19 cellular contexts compared by ENCODE assay signal in genomic region chr7:158601090-158601489, GRCh38. TPM values are rescaled to one million over a fixed set of nuclear protein-coding genes. Genes with fewer than 3 reads are reported as not detected.
DNase-seq lines count a peak whose midpoint lies in the region; ATAC-seq, FAIRE-seq and TF ChIP-seq lines count a peak whose summit lies in the region.
"Had no signal": no experiment of that assay in that cellular context is flagged by ENCODE, and none has a peak within 500 bp of the region (broad histone marks: within the 10 kb centered on the region; RNA-seq: fewer than 3 reads in every experiment).

No MANE protein-coding gene starts in this region.

- H3K9ac ChIP-seq in K562 (ENCODE audit: insufficient read depth in 1 of 2, low read depth in 2 of 2, low read length in 2 of 2) = no peak overlapping the region
- H3K9ac ChIP-seq: GM23248 had no signal

- H3K27me3 Mint-ChIP-seq in T-helper 17 cell = no peaks in the 10 kb centered on the region
- no peaks in the 10 kb centered on the region for H3K27me3 Mint-ChIP-seq in activated naive CD8-positive, alpha-beta T cell treated with anti-CD3 and anti-CD28 coated beads, Interleukin-2, amount 50 U/mL, for 24 hours
- H3K27me3 Mint-ChIP-seq: CD4-positive, alpha-beta memory T cell had no signal

- no peaks in the 10 kb centered on the region for H3K9me3 Mint-ChIP-seq in activated naive CD8-positive, alpha-beta T cell treated with anti-CD3 and anti-CD28 coated beads, Interleukin-2, amount 50 U/mL, for 24 hours
- H3K9me3 Mint-ChIP-seq: CD4-positive, alpha-beta memory T cell had no signal

- 48% methylated on average over 1 of the region's 1 CpG for WGBS in K562 (ENCODE audit: insufficient coverage, low coverage, missing lambda C conversion rate)

- in situ Hi-C loops in K562 (cut with MboI) = no loop called here

- no peak for TF ChIP-seq RAD21 in K562 (CRISPR knock-in tag; conservative IDR thresholded peaks at IDR 0.05 in 1 of 2, IDR thresholded peaks at IDR 0.05 in 1 of 2)

- TF ChIP-seq CTCF in HEK293 (tag by site-specific recombination; IDR thresholded peaks at IDR 0.05) (no peak), K562 (IDR thresholded peaks at IDR 0.05 in 2 of 3, conservative IDR thresholded peaks at IDR 0.05 in 1 of 3; ENCODE audit: insufficient read depth in 2 of 3, low read depth in 1 of 3, low read length in 3 of 3) (no peak), left lung (IDR thresholded peaks at IDR 0.05) (no peak)

- H3K4me2 ChIP-seq in K562 (ENCODE audit: insufficient read depth, low read length) = no peak overlapping the region

- ATAC-seq in T-helper 17 cell (no peak), K562 (no peak), left lung (no peak)
- ATAC-seq in activated naive CD8-positive, alpha-beta T cell treated with anti-CD3 and anti-CD28 coated beads, Interleukin-2, amount 50 U/mL, for 24 hours = no peak

- BruUV-seq in K562 (replicated peaks; lab: Mats Ljungman, UMichigan) = no TSS peak

- no peak overlapping the region for H3K4me3 ChIP-seq in HEK293 (ENCODE audit: low read depth, low read length)
- H3K4me3 ChIP-seq in K562 = no peak overlapping the region
- no peak overlapping the region for H3K4me3 ChIP-seq in left lung
- H3K4me3 ChIP-seq: GM23248 had no signal

- no peak overlapping the region for H3K4me3 Mint-ChIP-seq in T-helper 17 cell
- H3K4me3 Mint-ChIP-seq in activated naive CD8-positive, alpha-beta T cell treated with anti-CD3 and anti-CD28 coated beads, Interleukin-2, amount 50 U/mL, for 24 hours = no peak overlapping the region
- H3K4me3 Mint-ChIP-seq: CD4-positive, alpha-beta memory T cell had no signal

- CTCF ChIA-PET in HEK293 (lab: Yijun Ruan, JAX) (interaction anchor here (0.5 kb wide), 1 partner anchor 726 kb away, joined by 3 read pairs; no protein-coding TSS in a partner anchor), K562 (lab: Yijun Ruan, JAX; ENCODE audit: low intra/inter-chr PET ratio) (no interaction called here)

- DNase-seq in T-helper 17 cell = no peak
- DNase-seq in K562 (ENCODE audit: extremely low read depth in 1 of 4, low spot score in 3 of 4) = no peak
- DNase-seq in left lung = no peak
- no peak for DNase-seq in NCI-H1092 treated with DMSO at 0.1 percent for 48 hours (lab: John Stamatoyannopoulos, UW)
- DNase-seq in activated naive CD8-positive, alpha-beta T cell treated with anti-CD3 and anti-CD28 coated beads, Interleukin-2, amount 50 U/mL, for 24 hours = no peak
- DNase-seq: C1 segment of cervical spinal cord; Calu3; CD4-positive, alpha-beta memory T cell; COR-L47; DMS53; DMS79 treated with DMSO at 0.1 percent for 48 hours; GF-D8; GM23248; H7; HCEC 1CT had no signal

- H3K9me3 ChIP-seq in HEK293 (ENCODE audit: control insufficient read depth, insufficient read depth, low read depth, low read length) (no peaks in the 10 kb centered on the region), T-helper 17 cell (ENCODE audit: control insufficient read depth, low read length, poor library complexity, severe bottlenecking) (no peaks in the 10 kb centered on the region), K562 (replicated peaks; ENCODE audit: control insufficient read depth, insufficient read depth, low read depth, low read length) (no peaks in the 10 kb centered on the region), left lung (no peaks in the 10 kb centered on the region)

- no peaks in the 10 kb centered on the region for H3K9me1 ChIP-seq in K562 (ENCODE audit: control insufficient read depth, insufficient read depth, low read length)

- H3K4me1 Mint-ChIP-seq in T-helper 17 cell = peaks cover 3% of the 10 kb centered on the region
- no peaks in the 10 kb centered on the region for H3K4me1 Mint-ChIP-seq in activated naive CD8-positive, alpha-beta T cell treated with anti-CD3 and anti-CD28 coated beads, Interleukin-2, amount 50 U/mL, for 24 hours
- H3K4me1 Mint-ChIP-seq: CD4-positive, alpha-beta memory T cell had no signal

- FAIRE-seq in K562 (lab: Jason Lieb, UNC) = no peak
- FAIRE-seq: GM12892, H1 had no signal

- peaks cover 3% of the 10 kb centered on the region for H3K36me3 Mint-ChIP-seq in T-helper 17 cell (ENCODE audit: low read depth)
- H3K36me3 Mint-ChIP-seq in activated naive CD8-positive, alpha-beta T cell treated with anti-CD3 and anti-CD28 coated beads, Interleukin-2, amount 50 U/mL, for 24 hours (ENCODE audit: low read depth) = no peaks in the 10 kb centered on the region
- H3K36me3 Mint-ChIP-seq: CD4-positive, alpha-beta memory T cell had no signal

- H4K20me1 ChIP-seq in K562 (replicated peaks; ENCODE audit: control insufficient read depth, insufficient read depth, low read length) = no peaks in the 10 kb centered on the region

- no peak for TF ChIP-seq POLR2A in K562 (conservative IDR thresholded peaks at IDR 0.05)

- no peaks in the 10 kb centered on the region for H3K27me3 ChIP-seq in K562 (ENCODE audit: control insufficient read depth in 2 of 2, insufficient read depth in 2 of 2, low read length in 2 of 2)
- no peaks in the 10 kb centered on the region for H3K27me3 ChIP-seq in left lung

- POLR2A ChIA-PET in HEK293 (lab: Yijun Ruan, JAX) (no interaction called here), K562 (lab: Yijun Ruan, JAX) (no interaction called here)

- intact Hi-C loops in K562 (cut with micrococcal nuclease) (no loop called here), left lung (cut with DNase I) (no loop called here)

- no peak overlapping the region for H2AFZ ChIP-seq in K562 (ENCODE audit: low read depth, low read length)
- H2AFZ ChIP-seq: GM23248 had no signal

- peak overlapping the region; percentile 69 for H3K27ac Mint-ChIP-seq in T-helper 17 cell
- no peak overlapping the region for H3K27ac Mint-ChIP-seq in activated naive CD8-positive, alpha-beta T cell treated with anti-CD3 and anti-CD28 coated beads, Interleukin-2, amount 50 U/mL, for 24 hours

- H3K27ac ChIP-seq in HEK293 (ENCODE audit: extremely low read depth, low read depth, low read length) = no peak overlapping the region
- no peak overlapping the region for H3K27ac ChIP-seq in K562 (ENCODE audit: extremely low read depth, low read depth, low read length)
- H3K27ac ChIP-seq in left lung = no peak overlapping the region
- H3K27ac ChIP-seq: GM23248 had no signal

- H3K36me3 ChIP-seq in HEK293 (ENCODE audit: control insufficient read depth in 2 of 2, insufficient read depth in 1 of 2, low read length in 2 of 2) (peaks cover 0 to 14% of the 10 kb centered on the region in 2 experiments; a peak in 1 of 3 replicates), K562 (ENCODE audit: control insufficient read depth, insufficient read depth, low read length) (peaks cover 9% of the 10 kb centered on the region; the same call in 2 of the 3 replicates), left lung (no peaks in the 10 kb centered on the region)

- no peak for TF ChIP-seq EP300 in K562 (IDR thresholded peaks at IDR 0.05; ENCODE audit: low read length)

- no peaks in the 10 kb centered on the region for H3K79me2 ChIP-seq in K562 (ENCODE audit: control insufficient read depth, insufficient read depth, low read length)

- no peaks in the 10 kb centered on the region for H3K4me1 ChIP-seq in HEK293 (ENCODE audit: control insufficient read depth, insufficient read depth, low read length)
- H3K4me1 ChIP-seq in K562 (replicated peaks in 1 of 2; ENCODE audit: control insufficient read depth in 2 of 2, insufficient read depth in 2 of 2, low read length in 2 of 2) = peaks cover 0 to 6% of the 10 kb centered on the region in 2 experiments; a peak in 1 of 5 replicates
- no peaks in the 10 kb centered on the region for H3K4me1 ChIP-seq in left lung

TF ChIP-seq in HEK293, 187 proteins besides CTCF, POLR2A, EP300 and RAD21 (continues in another document):
- TF ChIP-seq ZNF704 (tag by site-specific recombination; IDR thresholded peaks at IDR 0.05) = no peak

RNA-seq across cellular contexts. Expression of gene PTPRN2, which starts 13.5 kb away (rescaled TPM):
- total RNA-seq in T-helper 17 cell (under 1 TPM; 0.42 to 0.57 TPM), K562 (2014; rRNA removed) (not detected in 2 replicates), K562 (2014; rRNA removed; fragmentation: Illumina TruSeq; extraction: Trizol) (not detected in 2 replicates), K562 (2015; rRNA removed; fragmentation: Illumina TruSeq; extraction: Trizol) (not detected in 2 replicates), K562 (2021) (0.09 TPM in 1 of 2 replicates, not detected in the other), left lung (1 to 10 TPM; 4.0 to 6.9 TPM)
- not detected in 2 replicates for total RNA-seq in K562 (2011; cell fraction: chromatin; rRNA removed; ENCODE audit: low replicate concordance)
- total RNA-seq in K562 (2011; cell fraction: nucleolus; rRNA removed) = not detected in 2 replicates
- total RNA-seq in K562 (2011; cell fraction: nucleoplasm; rRNA removed) = not detected in 2 replicates
- polyA plus RNA-seq in K562 (2011; rRNA removed) (not detected in 2 replicates), K562 (2014; fragmentation: Illumina TruSeq; extraction: Trizol) (not detected in 2 replicates), K562 (2014; fragmentation: Nextera tagmentation; extraction: Ambion mirVana) (not detected), K562 (2014; rRNA removed) (not detected in 2 replicates)
- polyA plus RNA-seq in K562 (2011; cell fraction: cytosol; rRNA removed) = not detected in 2 replicates
- polyA plus RNA-seq in K562 (2011; cell fraction: nucleus; rRNA removed) = not detected in 2 replicates
- polyA plus RNA-seq in K562 (2012) = 0.04 TPM in 1 of 2 replicates, not detected in the other
- polyA minus RNA-seq in K562 (2011; rRNA and poly(A)+ RNA removed) = not detected in 2 replicates
- 0.73 TPM in 1 of 2 replicates, not detected in the other for polyA minus RNA-seq in K562 (2011; cell fraction: cytosol; rRNA and poly(A)+ RNA removed)
- not detected in 2 replicates for polyA minus RNA-seq in K562 (2011; cell fraction: nucleus; rRNA and poly(A)+ RNA removed)
- total RNA-seq: G401, GM23248 had no signal

Comparison
In these comparisons a context has a peak if more than half of its experiments do, and no peak if none do; other contexts are left out.
1. Of the 44 proteins assayed by ChIP-seq in both K562 and HEK293: peak only in K562: none; only in HEK293: ATF2; in both: none; in neither: 43.